11 cellular contexts compared by ENCODE assay signal in genomic region chr5:135139397-135140134, GRCh38.
DNase-seq lines count a peak whose midpoint lies in the region; ATAC-seq, FAIRE-seq and TF ChIP-seq lines count a peak whose summit lies in the region.
"Had no signal": no experiment of that assay in that cellular context is flagged by ENCODE, and none has a peak within 500 bp of the region (broad histone marks: within the 10 kb centered on the region; RNA-seq: fewer than 3 reads in every experiment).

No MANE protein-coding gene starts in this region.

- H3K4me3 ChIP-seq in K562 (no peak overlapping the region), mucosa of descending colon (no peak overlapping the region)
- H3K4me3 ChIP-seq: heart left ventricle had no signal

- H4K20me1 ChIP-seq in K562 (replicated peaks; ENCODE audit: control insufficient read depth, insufficient read depth, low read length), result no peaks in the 10 kb centered on the region

- CTCF ChIA-PET in K562 (lab: Yijun Ruan, JAX; ENCODE audit: low intra/inter-chr PET ratio), result no interaction called here

- no peaks in the 10 kb centered on the region for H3K9me3 ChIP-seq in K562 (replicated peaks; ENCODE audit: control insufficient read depth, insufficient read depth, low read depth, low read length)
- H3K9me3 ChIP-seq in mucosa of descending colon, result no peaks in the 10 kb centered on the region
- H3K9me3 ChIP-seq: heart left ventricle had no signal

- in situ Hi-C loops in K562 (cut with MboI), result no loop called here

- BruUV-seq in K562 (replicated peaks; lab: Mats Ljungman, UMichigan), result no TSS peak

- H3K9ac ChIP-seq in K562 (ENCODE audit: insufficient read depth in 1 of 2, low read depth in 2 of 2, low read length in 2 of 2), result no peak overlapping the region

- TF ChIP-seq CTCF in AG09319 (IDR thresholded peaks at IDR 0.05; ENCODE audit: low read depth, low read length) (no peak), K562 (IDR thresholded peaks at IDR 0.05 in 2 of 3, conservative IDR thresholded peaks at IDR 0.05 in 1 of 3; ENCODE audit: insufficient read depth in 2 of 3, low read depth in 1 of 3, low read length in 3 of 3) (no peak), mucosa of descending colon (IDR thresholded peaks at IDR 0.05) (no peak)

- no peaks in the 10 kb centered on the region for H3K9me1 ChIP-seq in K562 (ENCODE audit: control insufficient read depth, insufficient read depth, low read length)

- peak overlapping the region; percentile 16; the same call in 1 of the 2 replicates for H3K4me2 ChIP-seq in K562 (ENCODE audit: insufficient read depth, low read length)

- 67% methylated on average over 12 of the region's 12 CpGs for WGBS in K562 (ENCODE audit: insufficient coverage, low coverage, missing lambda C conversion rate)

- no peak for TF ChIP-seq EP300 in K562 (IDR thresholded peaks at IDR 0.05; ENCODE audit: low read length)

- H3K27me3 ChIP-seq in K562 (ENCODE audit: control insufficient read depth in 2 of 2, insufficient read depth in 2 of 2, low read length in 2 of 2), result no peaks in the 10 kb centered on the region

- no peak for TF ChIP-seq POLR2A in K562 (conservative IDR thresholded peaks at IDR 0.05)

- intact Hi-C loops in K562 (cut with micrococcal nuclease) (no loop called here), mucosa of descending colon (cut with DNase I, micrococcal nuclease) (no loop called here)

- POLR2A ChIA-PET in K562 (lab: Yijun Ruan, JAX), result interaction anchor here (0.6 to 1.3 kb wide), 5 partner anchors 8 to 108 kb away, joined by 3 to 7 read pairs (median 4); no protein-coding TSS in a partner anchor

- no peak overlapping the region for H3K27ac ChIP-seq in K562 (ENCODE audit: extremely low read depth, low read depth, low read length)

- FAIRE-seq in K562 (lab: Jason Lieb, UNC), result peak; percentile 76

- DNase-seq in AG09319 (ENCODE audit: extremely low read depth, low read depth), result peak; percentile 50
- peak; percentile 84 for DNase-seq in LHCN-M2 (ENCODE audit: low read depth)
- DNase-seq in K562 (ENCODE audit: extremely low read depth in 1 of 4, low spot score in 3 of 4), result peak; percentile 56 to 70 (median 62)
- DNase-seq in mucosa of descending colon, result peak in 1 of 3 donors; percentile 48
- no peak for DNase-seq in NCI-H748 treated with DMSO at 0.1 percent for 48 hours (lab: John Stamatoyannopoulos, UW)
- DNase-seq in activated naive CD4-positive, alpha-beta T cell treated with anti-CD3 and anti-CD28 coated beads, Interleukin-2, amount 50 U/mL, for 16 hours, result no peak
- DNase-seq in C1 segment of cervical spinal cord (lab: John Stamatoyannopoulos, UW), result no peak
- DNase-seq: DMS79 treated with DMSO at 0.1 percent for 48 hours, heart left ventricle, NCI-H2029 treated with DMSO at 0.1 percent for 48 hours had no signal

- TF ChIP-seq RAD21 in K562 (CRISPR knock-in tag; conservative IDR thresholded peaks at IDR 0.05 in 1 of 2, IDR thresholded peaks at IDR 0.05 in 1 of 2), result no peak

- H3K4me1 ChIP-seq in K562 (replicated peaks in 1 of 2; ENCODE audit: control insufficient read depth in 2 of 2, insufficient read depth in 2 of 2, low read length in 2 of 2) (peaks cover 46 to 53% of the 10 kb centered on the region in 2 experiments), mucosa of descending colon (ENCODE audit: low read depth) (peaks cover 31% of the 10 kb centered on the region)

- ATAC-seq in K562, result peak; percentile 49
- peak; percentile 33 for ATAC-seq in mucosa of descending colon
- ATAC-seq in GM21360 (IDR thresholded peaks at IDR 0.05; ENCODE audit: unreplicated experiment), result no peak

- H2AFZ ChIP-seq in K562 (ENCODE audit: low read depth, low read length), result no peak overlapping the region

- H3K79me2 ChIP-seq in K562 (ENCODE audit: control insufficient read depth, insufficient read depth, low read length), result no peaks in the 10 kb centered on the region

- H3K36me3 ChIP-seq in K562 (ENCODE audit: control insufficient read depth, insufficient read depth, low read length) (no peaks in the 10 kb centered on the region), mucosa of descending colon (ENCODE audit: low read depth) (no peaks in the 10 kb centered on the region)
- H3K36me3 ChIP-seq: heart left ventricle had no signal

TF ChIP-seq in K562, 482 proteins besides CTCF, POLR2A, EP300 and RAD21 (continues in another document):
- TF ChIP-seq FOXK2 (conservative IDR thresholded peaks at IDR 0.05 in 1 of 2, IDR thresholded peaks at IDR 0.05 in 1 of 2; ENCODE audit: low read depth in 2 of 2) (0 out of 4 replicates have a peak, but pooled peaks of 1 of the 2 experiments have one; percentile 38), PRDM10 (IDR thresholded peaks at IDR 0.05; ENCODE audit: partially characterized antibody) (peak; percentile 8), DPF2 (IDR thresholded peaks at IDR 0.05) (peak; percentile 84), TRIM24 (IDR thresholded peaks at IDR 0.05) (peak; percentile 50 to 64; a peak in 3 of 4 replicates), EGR1 (conservative IDR thresholded peaks at IDR 0.05) (peak; percentile 78), SMARCE1 (IDR thresholded peaks at IDR 0.05) (peak; percentile 59), ELK1 (CRISPR knock-in tag; IDR thresholded peaks at IDR 0.05) (no peak), PKNOX1 (IDR thresholded peaks at IDR 0.05) (peak; percentile 58), DDX20 (tag; IDR thresholded peaks at IDR 0.05; ENCODE audit: low read depth) (no peak), IRF9 (tag; IDR thresholded peaks at IDR 0.05) (peak; percentile 65; the same call in 1 of the 2 replicates), ZKSCAN1 (IDR thresholded peaks at IDR 0.05; ENCODE audit: low read depth, low read length) (no peak), CEBPG (CRISPR knock-in tag; IDR thresholded peaks at IDR 0.05) (peak; percentile 82), CEBPG (tag; conservative IDR thresholded peaks at IDR 0.05 in 1 of 2, IDR thresholded peaks at IDR 0.05 in 1 of 2) (peak; percentile 70 to 91), TEAD4 (IDR thresholded peaks at IDR 0.05; ENCODE audit: low read length) (peak; percentile 62; the same call in 1 of the 2 replicates), TEAD4 (CRISPR knock-in tag; IDR thresholded peaks at IDR 0.05; ENCODE audit: borderline replicate concordance) (no peak)

Comparison
In these comparisons a context has a peak if more than half of its experiments do, and no peak if none do; other contexts are left out.
1. DNase-seq: peak in AG09319 (single experiment), LHCN-M2 (single experiment) and K562 (4 of 4); none in NCI-H748 treated with DMSO at 0.1 percent for 48 hours (single experiment), activated naive CD4-positive, alpha-beta T cell treated with anti-CD3 and anti-CD28 coated beads, Interleukin-2, amount 50 U/mL, for 16 hours (single experiment) and C1 segment of cervical spinal cord (0 of 14).